Comparison of ENCODE assay signal across 1 cellular context in the genomic region with DNA sequence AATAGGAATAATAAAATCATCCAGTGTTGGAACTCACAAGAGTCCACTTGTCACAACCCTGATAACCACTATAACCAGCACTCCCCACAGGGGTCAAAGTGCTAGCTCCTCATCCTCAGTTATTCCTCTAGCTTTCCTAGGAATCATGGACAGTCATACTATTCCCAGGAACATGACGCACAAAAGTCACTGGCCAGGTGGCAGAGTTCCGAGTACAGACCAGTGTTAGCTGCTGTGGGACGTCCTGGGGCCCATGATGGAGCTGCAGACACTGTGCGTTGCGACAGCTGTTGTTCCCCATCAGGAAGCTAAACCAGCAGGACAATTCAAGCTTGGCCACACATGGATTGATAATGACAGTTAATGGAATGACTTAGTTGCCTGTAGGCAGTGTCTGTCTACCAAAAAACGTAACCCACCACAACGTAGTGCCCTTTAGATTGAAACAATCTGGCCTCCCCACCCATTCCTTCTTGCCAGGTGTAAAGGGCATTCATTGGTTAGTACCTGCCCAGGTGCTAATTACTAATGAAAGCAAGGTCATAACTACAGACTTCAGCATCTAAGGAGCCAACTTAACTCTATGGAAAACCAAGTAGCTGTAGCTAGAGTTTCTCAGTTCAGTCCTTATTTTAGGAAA.
TF ChIP-seq lines count a peak whose summit lies in the region.

No MANE protein-coding gene starts in this region.

TF ChIP-seq in HEK293, 187 proteins besides CTCF, POLR2A, EP300 and RAD21 (continued from another document):
- TF ChIP-seq, protein P1, sequence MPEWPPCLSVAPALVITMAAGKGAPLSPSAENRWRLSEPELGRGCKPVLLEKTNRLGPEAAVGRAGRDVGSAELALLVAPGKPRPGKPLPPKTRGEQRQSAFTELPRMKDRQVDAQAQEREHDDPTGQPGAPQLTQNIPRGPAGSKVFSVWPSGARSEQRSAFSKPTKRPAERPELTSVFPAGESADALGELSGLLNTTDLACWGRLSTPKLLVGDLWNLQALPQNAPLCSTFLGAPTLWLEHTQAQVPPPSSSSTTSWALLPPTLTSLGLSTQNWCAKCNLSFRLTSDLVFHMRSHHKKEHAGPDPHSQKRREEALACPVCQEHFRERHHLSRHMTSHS (tag by site-specific recombination; IDR thresholded peaks at IDR 0.05), result no peak
- peak; percentile 58 for TF ChIP-seq ZIC2 (tag by site-specific recombination; IDR thresholded peaks at IDR 0.05)
